In the genomic region with DNA sequence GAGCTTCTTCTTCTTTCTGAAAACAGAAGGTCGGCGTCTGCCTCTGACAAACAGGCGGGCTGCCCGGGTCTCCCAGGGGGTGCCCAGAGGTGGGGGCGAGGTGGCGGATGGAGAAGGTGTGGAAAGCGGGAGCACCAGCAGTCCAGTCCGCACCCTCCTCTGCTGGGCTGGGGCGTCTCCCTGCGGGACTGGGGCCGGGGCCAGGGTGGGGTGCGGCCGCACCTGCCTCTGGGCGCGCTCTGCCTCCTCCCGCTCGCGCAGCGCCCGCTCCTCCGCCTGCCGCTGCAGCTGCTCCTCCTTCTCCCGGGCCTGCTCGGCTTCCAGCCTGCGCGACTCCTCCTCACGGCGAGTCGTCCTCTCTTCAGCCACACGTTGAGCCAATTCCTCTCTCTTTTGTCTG, we compare ENCODE assay signal across 17 cellular contexts.
DNase-seq lines count a peak whose midpoint lies in the region; ATAC-seq, FAIRE-seq and TF ChIP-seq lines count a peak whose summit lies in the region.
"Had no signal": no experiment of that assay in that cellular context is flagged by ENCODE, and none has a peak within 500 bp of the region (broad histone marks: within the 10 kb centered on the region; RNA-seq: fewer than 3 reads in every experiment).

No MANE protein-coding gene starts in this region.

- BruUV-seq in K562 (replicated peaks; lab: Mats Ljungman, UMichigan), result no TSS peak

- no peak overlapping the region for H3K4me3 ChIP-seq in K562
- H3K4me3 ChIP-seq: A549 had no signal

- no peak overlapping the region for H2AFZ ChIP-seq in K562 (ENCODE audit: low read depth, low read length)

- H3K9me3 ChIP-seq in K562 (replicated peaks; ENCODE audit: control insufficient read depth, insufficient read depth, low read depth, low read length), result no peaks in the 10 kb centered on the region
- H3K9me3 ChIP-seq: A549, Caco-2 had no signal

- in situ Hi-C loops in K562 (cut with MboI), result no loop called here

- no peak for TF ChIP-seq POLR2A in K562 (conservative IDR thresholded peaks at IDR 0.05)
- TF ChIP-seq POLR2A in GM12892 (IDR thresholded peaks at IDR 0.05; ENCODE audit: low read depth, low read length), result no peak

- no peak overlapping the region for H3K27ac Mint-ChIP-seq in stimulated activated naive CD8-positive, alpha-beta T cell treated with anti-CD3 and anti-CD28 coated beads, Interleukin-15, amount 100 ng/mL, for 72 hours
- H3K27ac Mint-ChIP-seq: CD4-positive, alpha-beta T cell; HFFc6 had no signal

- no peaks in the 10 kb centered on the region for H3K9me1 ChIP-seq in K562 (ENCODE audit: control insufficient read depth, insufficient read depth, low read length)

- no peak for TF ChIP-seq EP300 in K562 (IDR thresholded peaks at IDR 0.05; ENCODE audit: low read length)

- no peak overlapping the region for H3K9ac ChIP-seq in K562 (ENCODE audit: insufficient read depth in 1 of 2, low read depth in 2 of 2, low read length in 2 of 2)

- intact Hi-C loops in K562 (cut with micrococcal nuclease), result no loop called here

- peaks cover 0 to 6% of the 10 kb centered on the region in 2 experiments; a peak in 2 of 5 replicates for H3K4me1 ChIP-seq in K562 (replicated peaks in 1 of 2; ENCODE audit: control insufficient read depth in 2 of 2, insufficient read depth in 2 of 2, low read length in 2 of 2)
- H3K4me1 ChIP-seq: Caco-2 had no signal

- no peak overlapping the region for H3K4me2 ChIP-seq in K562 (ENCODE audit: insufficient read depth, low read length)
- H3K4me2 ChIP-seq: A549 had no signal

- peaks cover 3% of the 10 kb centered on the region for H3K4me1 Mint-ChIP-seq in stimulated activated naive CD8-positive, alpha-beta T cell treated with anti-CD3 and anti-CD28 coated beads, Interleukin-15, amount 100 ng/mL, for 72 hours

- TF ChIP-seq CTCF in K562 (IDR thresholded peaks at IDR 0.05 in 2 of 3, conservative IDR thresholded peaks at IDR 0.05 in 1 of 3; ENCODE audit: insufficient read depth in 2 of 3, low read depth in 1 of 3, low read length in 3 of 3), result no peak

- H4K20me1 ChIP-seq in K562 (replicated peaks; ENCODE audit: control insufficient read depth, insufficient read depth, low read length), result no peaks in the 10 kb centered on the region

- no peaks in the 10 kb centered on the region for H3K79me2 ChIP-seq in K562 (ENCODE audit: control insufficient read depth, insufficient read depth, low read length)

- peaks cover 5 to 24% of the 10 kb centered on the region in 2 experiments; a peak in 3 of 5 replicates for H3K27me3 ChIP-seq in K562 (ENCODE audit: control insufficient read depth in 2 of 2, insufficient read depth in 2 of 2, low read length in 2 of 2)

- CTCF ChIA-PET in K562 (lab: Yijun Ruan, JAX; ENCODE audit: low intra/inter-chr PET ratio), result no interaction called here

- H3K36me3 ChIP-seq in K562 (ENCODE audit: control insufficient read depth, insufficient read depth, low read length), result no peaks in the 10 kb centered on the region

- DNase-seq in stimulated activated naive CD8-positive, alpha-beta T cell treated with anti-CD3 and anti-CD28 coated beads, Interleukin-15, amount 100 ng/mL, for 72 hours, result no peak
- DNase-seq in stimulated activated naive CD8-positive, alpha-beta T cell treated with anti-CD3 and anti-CD28 coated beads, Interleukin-15, Interleukin-2, amounts not matched to agents 100 U/mL and 50 U/mL, for 24 hours, result no peak
- DNase-seq in K562 (ENCODE audit: extremely low read depth in 1 of 4, low spot score in 3 of 4) (peak in 1 of 4 experiments; percentile 28), GM12892 (ENCODE audit: insufficient read length) (no peak), occipital lobe (lab: John Stamatoyannopoulos, UW) (no peak)
- DNase-seq: AML-193; Caco-2; CD4-positive, alpha-beta T cell; GDM1; HFFc6 had no signal

- WGBS in K562 (ENCODE audit: insufficient coverage, low coverage, missing lambda C conversion rate), result 43% methylated on average over 13 of the region's 30 CpGs

- H3K9me3 Mint-ChIP-seq in stimulated activated naive CD8-positive, alpha-beta T cell treated with anti-CD3 and anti-CD28 coated beads, Interleukin-15, amount 100 ng/mL, for 72 hours, result no peaks in the 10 kb centered on the region
- H3K9me3 Mint-ChIP-seq: CD4-positive, alpha-beta T cell; HFFc6 had no signal

- H3K27ac ChIP-seq in K562 (ENCODE audit: extremely low read depth, low read depth, low read length), result no peak overlapping the region
- H3K27ac ChIP-seq: 22Rv1, A549, C4-2B had no signal

- TF ChIP-seq RAD21 in K562 (CRISPR knock-in tag; conservative IDR thresholded peaks at IDR 0.05 in 1 of 2, IDR thresholded peaks at IDR 0.05 in 1 of 2), result no peak

- peak; percentile 58 for ATAC-seq in stimulated activated naive CD8-positive, alpha-beta T cell treated with anti-CD3 and anti-CD28 coated beads, Interleukin-15, amount 100 ng/mL, for 72 hours
- ATAC-seq in stimulated activated naive CD8-positive, alpha-beta T cell treated with anti-CD3 and anti-CD28 coated beads, Interleukin-15, Interleukin-2, amounts not matched to agents 100 U/mL and 50 U/mL, for 24 hours, result no peak
- ATAC-seq in K562 (peak; percentile 71), esophagus mucosa (peak; percentile 22), HG02938 (IDR thresholded peaks at IDR 0.05; ENCODE audit: unreplicated experiment) (no peak)
- ATAC-seq: A549, HCT116 had no signal

- H3K4me3 Mint-ChIP-seq in stimulated activated naive CD8-positive, alpha-beta T cell treated with anti-CD3 and anti-CD28 coated beads, Interleukin-15, amount 100 ng/mL, for 72 hours, result no peak overlapping the region
- H3K4me3 Mint-ChIP-seq: CD4-positive, alpha-beta T cell; HFFc6 had no signal

- no peak for FAIRE-seq in K562 (lab: Jason Lieb, UNC)
- no peak for FAIRE-seq in GM12892 (lab: Jason Lieb, UNC)
- FAIRE-seq: A549, D721Med had no signal

- POLR2A ChIA-PET in K562 (lab: Yijun Ruan, JAX), result interaction anchor here (1.5 to 2.6 kb wide), 2 partner anchors 10 to 12 kb away, joined by 3 to 6 read pairs; no protein-coding TSS in a partner anchor

- H3K27me3 Mint-ChIP-seq in stimulated activated naive CD8-positive, alpha-beta T cell treated with anti-CD3 and anti-CD28 coated beads, Interleukin-15, amount 100 ng/mL, for 72 hours, result peaks cover 4% of the 10 kb centered on the region
- H3K27me3 Mint-ChIP-seq: CD4-positive, alpha-beta T cell had no signal

TF ChIP-seq in K562, 482 proteins besides CTCF, POLR2A, EP300 and RAD21:
- TF ChIP-seq SMAD4 (CRISPR knock-in tag; conservative IDR thresholded peaks at IDR 0.05), result no peak
- peak; percentile 38; the same call in 1 of the 2 replicates for TF ChIP-seq CXXC5 (CRISPR knock-in tag; IDR thresholded peaks at IDR 0.05)
- peak; percentile 85 for TF ChIP-seq ZNF263 (CRISPR knock-in tag; IDR thresholded peaks at IDR 0.05; ENCODE audit: borderline replicate concordance)
- no peak for TF ChIP-seq SNIP1 (IDR thresholded peaks at IDR 0.05; ENCODE audit: low read depth)

Comparison
In these comparisons a context has a peak if more than half of its experiments do, and no peak if none do; other contexts are left out.
1. ATAC-seq: peak in stimulated activated naive CD8-positive, alpha-beta T cell treated with anti-CD3 and anti-CD28 coated beads, Interleukin-15, amount 100 ng/mL, for 72 hours (single experiment), K562 (single experiment) and esophagus mucosa (single experiment); none in stimulated activated naive CD8-positive, alpha-beta T cell treated with anti-CD3 and anti-CD28 coated beads, Interleukin-15, Interleukin-2, amounts not matched to agents 100 U/mL and 50 U/mL, for 24 hours (single experiment) and HG02938 (single experiment).